ENCODE assay signal across 8 cellular contexts in genomic region chr15:75758071-75758872, GRCh38. TPM values are rescaled to one million over a fixed set of nuclear protein-coding genes. Genes with fewer than 3 reads are reported as not detected.
A peak's percentile ranks its signal among the peaks of the same experiment; 100 is the strongest.
DNase-seq lines count a peak whose midpoint lies in the region; TF ChIP-seq lines count a peak whose summit lies in the region.

No MANE protein-coding gene starts in this region.

- 30 to 31% methylated on average over 16 to 21 of the region's 35 CpGs for WGBS in mesodermal cell (ENCODE audit: insufficient coverage in 2 of 2), 2 experiments

- no peaks in the 10 kb centered on the region for H3K9me3 ChIP-seq in mesodermal cell (ENCODE audit: control insufficient read depth, low read length)

- TF ChIP-seq POLR2A in GM19193 (IDR thresholded peaks at IDR 0.05; ENCODE audit: extremely low read depth, insufficient read depth, insufficient read length): peak; percentile 79

- H3K4me3 ChIP-seq in HL-60 (replicated peaks; ENCODE audit: insufficient read depth, low read length): peak overlapping the region; percentile 63
- H3K4me3 ChIP-seq in mesodermal cell (ENCODE audit: extremely low read depth, insufficient read depth, low read length, poor library complexity, severe bottlenecking): peak overlapping the region; percentile 16

- H3K36me3 Mint-ChIP-seq in endothelial cell (ENCODE audit: low read depth, unreplicated experiment): no peaks in the 10 kb centered on the region

- H3K4me3 Mint-ChIP-seq in endothelial cell (ENCODE audit: unreplicated experiment): peak overlapping the region; percentile 86

- no peaks in the 10 kb centered on the region for H3K27me3 ChIP-seq in HL-60 (ENCODE audit: insufficient read depth, poor library complexity, severe bottlenecking)

- H3K4me1 ChIP-seq in mesodermal cell (ENCODE audit: control insufficient read depth, insufficient read depth, low read length, poor library complexity, severe bottlenecking): peaks cover 6% of the 10 kb centered on the region

- peak; percentile 17 for TF ChIP-seq CTCF in HL-60 (IDR thresholded peaks at IDR 0.05; ENCODE audit: insufficient read depth, low read length)
- TF ChIP-seq CTCF in endothelial cell (IDR thresholded peaks at IDR 0.05; ENCODE audit: unreplicated experiment): no peak

- H3K27ac ChIP-seq in HL-60 (replicated peaks) (peak overlapping the region; percentile 93), mesodermal cell (ENCODE audit: low read depth, low read length, severe bottlenecking) (peak overlapping the region; percentile 80)

- peak overlapping the region; percentile 90 for H3K27ac Mint-ChIP-seq in endothelial cell (ENCODE audit: unreplicated experiment)

- peaks cover 5% of the 10 kb centered on the region for H3K4me1 Mint-ChIP-seq in endothelial cell (ENCODE audit: unreplicated experiment)

- no peaks in the 10 kb centered on the region for H3K9me3 Mint-ChIP-seq in endothelial cell (ENCODE audit: unreplicated experiment)

- DNase-seq in AG20443 (ENCODE audit: low spot score) (peak; percentile 96), HL-60 (ENCODE audit: low read depth in 1 of 2, low spot score in 1 of 2) (peak; percentile 85 to 88), NOMO-1 treated with dmso at 0.1 percent for 144 hours (lab: John Stamatoyannopoulos, UW; ENCODE audit: unreplicated experiment) (peak; percentile 84), endothelial cell (ENCODE audit: low spot score) (peak; percentile 79)
- DNase-seq in activated CD8-positive, alpha-beta memory T cell treated with anti-CD3 and anti-CD28 coated beads, Interleukin-2, amount 50 U/mL, for 48 hours: peak; percentile 82
- peak; percentile 43 to 49 for DNase-seq in stimulated activated CD8-positive, alpha-beta memory T cell treated with anti-CD3 and anti-CD28 coated beads, Interleukin-15, amount 100 ng/mL, for 48 hours (ENCODE audit: low read depth in 2 of 2)

- H3K27me3 Mint-ChIP-seq in endothelial cell (ENCODE audit: unreplicated experiment): peaks cover 12% of the 10 kb centered on the region

- no peaks in the 10 kb centered on the region for H3K36me3 ChIP-seq in mesodermal cell (ENCODE audit: control insufficient read depth, insufficient read depth, low read length)

RNA-seq across cellular contexts. Expression of gene CSPG4, which starts 45.6 kb away (rescaled TPM):
- total RNA-seq in endothelial cell (ENCODE audit: unreplicated experiment): 0.18 TPM
- polyA plus RNA-seq in mesodermal cell (2013, experiment 1 of 2): 39.4 TPM
- 33.6 TPM for polyA plus RNA-seq in mesodermal cell (2013, experiment 2 of 2)

Comparison
In these comparisons a context has a peak if more than half of its experiments do, and no peak if none do; other contexts are left out.
1. Peak in every context shown above with its lines: DNase-seq, H3K4me3 ChIP-seq and H3K27ac ChIP-seq.
2. DNase-seq: peak in every context shown above with its lines; median percentile 96 in AG20443; 86 in HL-60; 84 in NOMO-1 treated with dmso at 0.1 percent for 144 hours; 82 in activated CD8-positive, alpha-beta memory T cell treated with anti-CD3 and anti-CD28 coated beads, Interleukin-2, amount 50 U/mL, for 48 hours; 79 in endothelial cell; 46 in stimulated activated CD8-positive, alpha-beta memory T cell treated with anti-CD3 and anti-CD28 coated beads, Interleukin-15, amount 100 ng/mL, for 48 hours.